Comparison of ENCODE assay signal across 7 cellular contexts in the genomic region with DNA sequence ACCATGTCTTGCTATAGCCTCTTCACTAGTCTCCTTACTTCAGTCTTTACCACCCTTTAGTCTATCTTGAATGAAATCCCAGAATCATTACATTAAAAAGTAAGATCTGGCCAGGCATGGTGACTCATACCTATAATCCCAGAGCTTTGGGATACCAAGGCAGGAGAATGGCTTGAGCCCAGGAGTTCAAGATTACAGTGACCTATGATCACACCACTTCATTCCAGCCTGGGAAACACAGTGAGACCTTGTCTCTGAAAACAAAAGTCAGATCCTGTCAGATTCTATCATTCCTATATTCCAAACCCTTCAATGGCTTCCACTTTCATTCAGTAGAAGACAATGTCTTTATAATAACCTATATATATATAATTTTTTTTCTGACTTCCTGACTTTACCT.
DNase-seq lines count a peak whose midpoint lies in the region; ATAC-seq, FAIRE-seq and TF ChIP-seq lines count a peak whose summit lies in the region.
"Not testable (repeated sequence)": the region's sequence is repeated elsewhere in the genome, so short reads cannot be mapped to it uniquely, and the experiment has no call there.

No MANE protein-coding gene starts in this region.

- not testable (repeated sequence) for H3K9me1 ChIP-seq in endothelial cell of umbilical vein (replicated peaks; ENCODE audit: control insufficient read depth, extremely low read depth, insufficient read depth, low read length); keratinocyte (ENCODE audit: control insufficient read depth, extremely low read depth, insufficient read depth, low read length)

- intact Hi-C loops in endothelial cell of umbilical vein (cut with micrococcal nuclease); pancreas (cut with DNase I): not testable (repeated sequence)

- H3K36me3 ChIP-seq in endothelial cell of umbilical vein (ENCODE audit: control insufficient read depth in 2 of 2, extremely low read depth in 1 of 2, insufficient read depth in 2 of 2, low read length in 2 of 2); keratinocyte (ENCODE audit: control insufficient read depth in 2 of 2, extremely low read depth in 1 of 2, insufficient read depth in 2 of 2, low read length in 2 of 2); pancreas; small intestine (ENCODE audit: control insufficient read depth in 2 of 2, insufficient read depth in 2 of 2, low read length in 2 of 2): not testable (repeated sequence)

- not testable (repeated sequence) for BruUV-seq in endothelial cell of umbilical vein (replicated peaks; lab: Mats Ljungman, UMichigan)

- H4K20me1 ChIP-seq in endothelial cell of umbilical vein (replicated peaks; ENCODE audit: control insufficient read depth, extremely low read depth, insufficient read depth, low read length); keratinocyte (ENCODE audit: control insufficient read depth, extremely low read depth, insufficient read depth, low read length): not testable (repeated sequence)

- H3K9me3 ChIP-seq in endothelial cell of umbilical vein (replicated peaks; ENCODE audit: control insufficient read depth, insufficient read depth, low read length); keratinocyte (ENCODE audit: control insufficient read depth, low read depth, low read length); pancreas; small intestine (ENCODE audit: control insufficient read depth, low read depth): not testable (repeated sequence)

- dilution Hi-C loops in endothelial cell of umbilical vein (cut with MboI; ENCODE audit: extremely low pct_ligation_motif_present, low sequenced_read_pairs); keratinocyte (cut with MboI; ENCODE audit: extremely low pct_ligation_motif_present, low sequenced_read_pairs): not testable (repeated sequence)

- not testable (repeated sequence) for H3K4me3 ChIP-seq in endothelial cell of umbilical vein (replicated peaks in 1 of 3; ENCODE audit: insufficient read depth in 1 of 3, low read depth in 1 of 3, low read length in 3 of 3); keratinocyte (ENCODE audit: control insufficient read depth in 2 of 3, extremely low read depth in 1 of 3, insufficient read depth in 2 of 3, low read depth in 1 of 3, low read length in 3 of 3); pancreas; small intestine (ENCODE audit: low read depth in 1 of 2, low read length in 2 of 2)

- CTCF ChIA-PET in endothelial cell of umbilical vein (lab: Charles Lee), result not testable (repeated sequence)

- not testable (repeated sequence) for TF ChIP-seq POLR2A in GM12891 (IDR thresholded peaks at IDR 0.05; ENCODE audit: low read depth, low read length); endothelial cell of umbilical vein (IDR thresholded peaks at IDR 0.05; ENCODE audit: low read depth, low read length)

- POLR2A ChIA-PET in endothelial cell of umbilical vein (lab: Charles Lee), result not testable (repeated sequence)

- DNase-seq in GM12891 (ENCODE audit: insufficient read length, low spot score); RCC 7860 (ENCODE audit: low spot score); endothelial cell of umbilical vein (ENCODE audit: low read depth, low spot score); keratinocyte (ENCODE audit: low read depth, low spot score); left lobe of liver (ENCODE audit: low spot score); pancreas; small intestine: not testable (repeated sequence)

- peak; percentile 40 for FAIRE-seq in GM12891 (lab: Jason Lieb, UNC)
- FAIRE-seq in RCC 7860 (lab: Jason Lieb, UNC), result peak; percentile 80
- FAIRE-seq in endothelial cell of umbilical vein (lab: Jason Lieb, UNC), result peak; percentile 63
- FAIRE-seq in keratinocyte (lab: Jason Lieb, UNC), result peak; percentile 62
- peak; percentile 9 for FAIRE-seq in pancreas (lab: Jason Lieb, UNC)
- FAIRE-seq in small intestine (lab: Jason Lieb, UNC), result peak; percentile 44

- H2AFZ ChIP-seq in endothelial cell of umbilical vein (ENCODE audit: low read depth, low read length); keratinocyte (ENCODE audit: control insufficient read depth, low read length): not testable (repeated sequence)

- H3K79me2 ChIP-seq in endothelial cell of umbilical vein (ENCODE audit: control insufficient read depth, insufficient read depth, low read length); keratinocyte (ENCODE audit: control insufficient read depth, insufficient read depth, low read length): not testable (repeated sequence)

- not testable (repeated sequence) for H3K4me2 ChIP-seq in endothelial cell of umbilical vein (ENCODE audit: insufficient read depth, low read length); keratinocyte (ENCODE audit: control insufficient read depth, extremely low read depth, insufficient read depth, low read depth, low read length)

- not testable (repeated sequence) for H3K9ac ChIP-seq in endothelial cell of umbilical vein (replicated peaks; ENCODE audit: extremely low read depth, insufficient read depth, low read length); keratinocyte (ENCODE audit: control insufficient read depth, extremely low read depth, insufficient read depth, low read length)

- not testable (repeated sequence) for H3K4me1 ChIP-seq in endothelial cell of umbilical vein (ENCODE audit: control insufficient read depth, extremely low read depth, insufficient read depth, low read length); keratinocyte (ENCODE audit: control insufficient read depth, extremely low read depth, insufficient read depth, low read length); pancreas; small intestine (ENCODE audit: control insufficient read depth in 2 of 2, insufficient read depth in 1 of 2, low read depth in 1 of 2, low read length in 1 of 2)

- H3K27ac ChIP-seq in endothelial cell of umbilical vein (ENCODE audit: insufficient read depth, low read depth, low read length); keratinocyte (ENCODE audit: control insufficient read depth, insufficient read depth, low read length); pancreas; small intestine (ENCODE audit: low read depth in 1 of 2, low read length in 1 of 2): not testable (repeated sequence)

- H3K27me3 ChIP-seq in endothelial cell of umbilical vein (ENCODE audit: control insufficient read depth in 2 of 2, insufficient read depth in 2 of 2, low read length in 2 of 2); keratinocyte (ENCODE audit: control insufficient read depth, extremely low read depth, insufficient read depth, low read length); pancreas; small intestine (ENCODE audit: control insufficient read depth in 2 of 2, insufficient read depth in 2 of 2, low read length in 2 of 2): not testable (repeated sequence)

- ATAC-seq in left lobe of liver, result peak; percentile 48
- ATAC-seq in pancreas, result not testable (repeated sequence)

- TF ChIP-seq CTCF in endothelial cell of umbilical vein (IDR thresholded peaks at IDR 0.05; ENCODE audit: extremely low read depth in 1 of 2, insufficient read depth in 1 of 2, low read depth in 1 of 2, low read length in 2 of 2); keratinocyte (optimal IDR thresholded peaks at IDR 0.05 in 1 of 3, IDR thresholded peaks at IDR 0.05 in 1 of 3, conservative IDR thresholded peaks at IDR 0.05 in 1 of 3; ENCODE audit: extremely low read depth in 1 of 3, insufficient read depth in 2 of 3, low read length in 3 of 3); pancreas (IDR thresholded peaks at IDR 0.05): not testable (repeated sequence)
